ENCODE assay signal across 23 cellular contexts in genomic region chr10:99449023-99449422, GRCh38.
"Had no signal": no experiment of that assay in that cellular context is flagged by ENCODE, and none has a peak within 500 bp of the region (broad histone marks: within the 10 kb centered on the region; RNA-seq: fewer than 3 reads in every experiment).

No MANE protein-coding gene starts in this region.

- DNase-seq: activated B cell treated with CpG ODN at 0.5 μM for 24 hours; activated CD4-positive, alpha-beta T cell treated with anti-CD3 and anti-CD28 coated beads for 1 hour; activated CD4-positive, alpha-beta T cell treated with anti-CD3 and anti-CD28 coated beads, Interleukin-2, amount 10 ng/mL, durations not matched to agents 24 days and 14 days; activated CD4-positive, alpha-beta T cell treated with anti-CD3 and anti-CD28 coated beads, Interleukin-2, amount 50 U/mL, for 48 hours; activated CD8-positive, alpha-beta memory T cell treated with anti-CD3 and anti-CD28 coated beads, Interleukin-2, amount 10 ng/mL, durations not matched to agents 7 days and 5 days; activated effector memory CD4-positive, alpha-beta T cell treated with anti-CD3 and anti-CD28 coated beads, Interleukin-2, amount 50 U/mL, for 16 hours; activated naive CD4-positive, alpha-beta T cell treated with Interleukin-2 at 50 U/mL for 16 hours; activated naive CD8-positive, alpha-beta T cell treated with anti-CD3 and anti-CD28 coated beads, Interleukin-2, amount 50 U/mL, for 24 hours; activated T-cell treated with anti-CD3 and anti-CD28 coated beads, Interleukin-2, amount 50 U/mL, for 4 hours; amniotic stem cell; body of pancreas; MG63; MV-4-11; NCI-H1105; NCI-H2029; NCI-H345; NCI-H510A; NCI-H526 treated with DMSO at 0.1 percent for 48 hours; PC-3; SHP77 treated with DMSO at 0.1 percent for 48 hours; T-helper 17 cell; T-helper 9 cell had no signal

- H3K4me1 ChIP-seq: ascending aorta, body of pancreas had no signal

- H3K4me3 ChIP-seq: ascending aorta, body of pancreas, MG63 had no signal

- H3K36me3 ChIP-seq: ascending aorta, MG63 had no signal

- H3K27ac ChIP-seq: ascending aorta, body of pancreas had no signal

- H3K27me3 ChIP-seq: ascending aorta, body of pancreas had no signal

- H3K9me3 ChIP-seq: ascending aorta, body of pancreas, MG63 had no signal
